7 cellular contexts compared by ENCODE assay signal in genomic region chr16:21588593-21588992, GRCh38. TPM values are rescaled to one million over a fixed set of nuclear protein-coding genes. Genes with fewer than 3 reads are reported as not detected.
DNase-seq lines count a peak whose midpoint lies in the region; ATAC-seq and TF ChIP-seq lines count a peak whose summit lies in the region.
"Not testable (repeated sequence)": the region's sequence is repeated elsewhere in the genome, so short reads cannot be mapped to it uniquely, and the experiment has no call there.

No MANE protein-coding gene starts in this region.

- not testable (repeated sequence) for H4K20me1 ChIP-seq in GM23248 (ENCODE audit: insufficient read depth)

- H3K9ac ChIP-seq in GM23248: not testable (repeated sequence)

- ATAC-seq in activated naive CD8-positive, alpha-beta T cell treated with anti-CD3 and anti-CD28 coated beads, Interleukin-2, amount 50 U/mL, for 24 hours; stimulated activated memory B cell treated with anti-CD40 and anti-IgM and Interleukin-4, amounts not matched to agents 10 μg/mL and 1 μg/mL and 100 μg/mL, for 72 hours: not testable (repeated sequence)

- H2AFZ ChIP-seq in GM23248: peak overlapping the region; percentile 50

- H3K27ac Mint-ChIP-seq in activated naive CD8-positive, alpha-beta T cell treated with anti-CD3 and anti-CD28 coated beads, Interleukin-2, amount 50 U/mL, for 24 hours: peak overlapping the region; percentile 65
- H3K27ac Mint-ChIP-seq in endothelial cell (ENCODE audit: unreplicated experiment): peak overlapping the region; percentile 24
- peak overlapping the region; percentile 39 for H3K27ac Mint-ChIP-seq in stimulated activated memory B cell treated with anti-CD40 and anti-IgM and Interleukin-4, amounts not matched to agents 10 μg/mL and 1 μg/mL and 100 μg/mL, for 72 hours

- H3K36me3 ChIP-seq in GM23248 (ENCODE audit: low read depth); MG63; neutrophil: not testable (repeated sequence)

- peaks cover 22% of the 10 kb centered on the region for H3F3A ChIP-seq in GM23248 (ENCODE audit: insufficient read depth)

- H3K9me3 ChIP-seq in GM23248 (ENCODE audit: low read depth); MG63; neutrophil: not testable (repeated sequence)

- H3K9me3 Mint-ChIP-seq in activated naive CD8-positive, alpha-beta T cell treated with anti-CD3 and anti-CD28 coated beads, Interleukin-2, amount 50 U/mL, for 24 hours; endothelial cell (ENCODE audit: unreplicated experiment); stimulated activated memory B cell treated with anti-CD40 and anti-IgM and Interleukin-4, amounts not matched to agents 10 μg/mL and 1 μg/mL and 100 μg/mL, for 72 hours: not testable (repeated sequence)

- H3K4me1 ChIP-seq in GM23248 (ENCODE audit: insufficient read depth) (peaks cover 30% of the 10 kb centered on the region), neutrophil (ENCODE audit: control insufficient read depth in 1 of 2, insufficient read depth in 1 of 2, low read depth in 1 of 2, low read length in 1 of 2) (peaks cover 59 to 63% of the 10 kb centered on the region in 2 experiments)

- H3K4me2 ChIP-seq in GM23248 (ENCODE audit: unreplicated experiment): not testable (repeated sequence)

- DNase-seq in GM23248; activated naive CD8-positive, alpha-beta T cell treated with anti-CD3 and anti-CD28 coated beads, Interleukin-2, amount 50 U/mL, for 24 hours; endothelial cell (ENCODE audit: low spot score): not testable (repeated sequence)
- DNase-seq in MG63: peak; percentile 39
- peak; percentile 9 for DNase-seq in activated CD8-positive, alpha-beta memory T cell treated with anti-CD3 and anti-CD28 coated beads for 24 hours

- WGBS in GM23248 (ENCODE audit: low coverage in 1 of 2, low lambda C conversion rate in 2 of 2, missing lambda C conversion rate in 2 of 2), 2 experiments: 91 to 93% methylated on average over 5 of the region's 5 CpGs

- not testable (repeated sequence) for TF ChIP-seq CTCF in endothelial cell (IDR thresholded peaks at IDR 0.05; ENCODE audit: unreplicated experiment); neutrophil (IDR thresholded peaks at IDR 0.05)

- not testable (repeated sequence) for H3K4me1 Mint-ChIP-seq in activated naive CD8-positive, alpha-beta T cell treated with anti-CD3 and anti-CD28 coated beads, Interleukin-2, amount 50 U/mL, for 24 hours
- H3K4me1 Mint-ChIP-seq in endothelial cell (ENCODE audit: unreplicated experiment): peaks cover 10% of the 10 kb centered on the region
- peaks cover 17% of the 10 kb centered on the region for H3K4me1 Mint-ChIP-seq in stimulated activated memory B cell treated with anti-CD40 and anti-IgM and Interleukin-4, amounts not matched to agents 10 μg/mL and 1 μg/mL and 100 μg/mL, for 72 hours

- in situ Hi-C loops in GM23248 (cut with MboI): loop anchor here (5.0 kb wide), 1 partner anchor 49 kb away; no protein-coding TSS in a partner anchor

- not testable (repeated sequence) for H3K9me2 ChIP-seq in GM23248 (ENCODE audit: insufficient read depth)

- H3K27ac ChIP-seq in GM23248 (peak overlapping the region; percentile 55), neutrophil (peak overlapping the region; percentile 84)

- H3K36me3 Mint-ChIP-seq in activated naive CD8-positive, alpha-beta T cell treated with anti-CD3 and anti-CD28 coated beads, Interleukin-2, amount 50 U/mL, for 24 hours (ENCODE audit: low read depth); endothelial cell (ENCODE audit: low read depth, unreplicated experiment); stimulated activated memory B cell treated with anti-CD40 and anti-IgM and Interleukin-4, amounts not matched to agents 10 μg/mL and 1 μg/mL and 100 μg/mL, for 72 hours: not testable (repeated sequence)

- H3K27me3 ChIP-seq in GM23248 (replicated peaks; ENCODE audit: insufficient read depth); MG63; neutrophil: not testable (repeated sequence)

- not testable (repeated sequence) for H3K4me3 ChIP-seq in GM23248; MG63; neutrophil (ENCODE audit: low read depth in 1 of 2, low read length in 1 of 2)

- H3K27me3 Mint-ChIP-seq in activated naive CD8-positive, alpha-beta T cell treated with anti-CD3 and anti-CD28 coated beads, Interleukin-2, amount 50 U/mL, for 24 hours; endothelial cell (ENCODE audit: unreplicated experiment); stimulated activated memory B cell treated with anti-CD40 and anti-IgM and Interleukin-4, amounts not matched to agents 10 μg/mL and 1 μg/mL and 100 μg/mL, for 72 hours: not testable (repeated sequence)

- H3K79me2 ChIP-seq in GM23248 (ENCODE audit: insufficient read depth): not testable (repeated sequence)

- not testable (repeated sequence) for H3K4me3 Mint-ChIP-seq in activated naive CD8-positive, alpha-beta T cell treated with anti-CD3 and anti-CD28 coated beads, Interleukin-2, amount 50 U/mL, for 24 hours; endothelial cell (ENCODE audit: unreplicated experiment); stimulated activated memory B cell treated with anti-CD40 and anti-IgM and Interleukin-4, amounts not matched to agents 10 μg/mL and 1 μg/mL and 100 μg/mL, for 72 hours

RNA-seq across cellular contexts. Expression of gene METTL9, which starts 10.8 kb away (rescaled TPM):
- total RNA-seq in GM23248 (2014; rRNA removed; shearing (Covaris generic)): 326 and 344 TPM in 2 replicates
- polyA plus RNA-seq in GM23248 (2016; fragmentation: Nextera tagmentation; extraction: Ambion mirVana): 267 and 273 TPM in 2 replicates
- 210 and 260 TPM in 2 replicates for total RNA-seq in MG63 (2014; rRNA removed; shearing (Covaris generic); ENCODE audit: low replicate concordance)
- total RNA-seq in endothelial cell (ENCODE audit: unreplicated experiment): 221 TPM
